In genomic region chr13:48318714-48319457, GRCh38 we compare ENCODE assay signal across 10 cellular contexts. TPM values are rescaled to one million over a fixed set of nuclear protein-coding genes. Genes with fewer than 3 reads are reported as not detected.
DNase-seq lines count a peak whose midpoint lies in the region; ATAC-seq, FAIRE-seq and TF ChIP-seq lines count a peak whose summit lies in the region.
"Had no signal": no experiment of that assay in that cellular context is flagged by ENCODE, and none has a peak within 500 bp of the region (broad histone marks: within the 10 kb centered on the region; RNA-seq: fewer than 3 reads in every experiment).

No MANE protein-coding gene starts in this region.

- no peak overlapping the region for H3K4me2 ChIP-seq in HepG2 (ENCODE audit: low read depth, low read length)
- H3K4me2 ChIP-seq: smooth muscle cell had no signal

- TF ChIP-seq POLR2A in HepG2 (IDR thresholded peaks at IDR 0.05; ENCODE audit: insufficient read depth in 1 of 2, low read depth in 2 of 2, low read length in 2 of 2) = no peak

- TF ChIP-seq CTCF in HepG2 (CRISPR knock-in tag; IDR thresholded peaks at IDR 0.05) = no peak

- no peak for FAIRE-seq in HepG2 (lab: Jason Lieb, UNC)
- no peak for FAIRE-seq in RCC 7860 (lab: Jason Lieb, UNC)

- H3K4me1 ChIP-seq in HepG2 (ENCODE audit: insufficient read depth, low read length) (no peaks in the 10 kb centered on the region), stomach smooth muscle (ENCODE audit: control insufficient read depth, insufficient read depth, low read length) (peaks cover 7% of the 10 kb centered on the region)

- H2AFZ ChIP-seq in HepG2 (ENCODE audit: low read length) = no peak overlapping the region

- peaks cover 0 to 12% (median 0%) of the 10 kb centered on the region in 3 donors for H3K9me3 Mint-ChIP-seq in T-cell
- H3K9me3 Mint-ChIP-seq in activated naive CD8-positive, alpha-beta T cell treated with anti-CD3 and anti-CD28 coated beads, Interleukin-2, amount 10 ng/mL, durations not matched to agents 7 days and 5 days = peaks cover 10% of the 10 kb centered on the region

- H3K9me3 ChIP-seq in HepG2 (ENCODE audit: low read length) (peaks cover 13% of the 10 kb centered on the region), stomach smooth muscle (ENCODE audit: control insufficient read depth in 2 of 2, low read length in 2 of 2) (no peaks in the 10 kb centered on the region)

- peak; percentile 35 to 47 (median 41) for ATAC-seq in T-cell (replicated peaks in 1 of 4)
- ATAC-seq in activated naive CD8-positive, alpha-beta T cell treated with anti-CD3 and anti-CD28 coated beads, Interleukin-2, amount 10 ng/mL, durations not matched to agents 7 days and 5 days (ENCODE audit: low read depth) = peak; percentile 51
- ATAC-seq in HepG2 = no peak

- intact Hi-C loops in HepG2 (cut with micrococcal nuclease; ENCODE audit: unreplicated experiment) = no loop called here

- no TSS peak for BruUV-seq in HepG2 (replicated peaks; lab: Mats Ljungman, UMichigan)

- CTCF ChIA-PET in T-cell (lab: Charles Lee) = no interaction called here
- CTCF ChIA-PET in HepG2 (lab: Yijun Ruan, JAX; ENCODE audit: low intra/inter-chr PET ratio, low total read pairs) = no interaction called here

- H3K27ac Mint-ChIP-seq in T-cell = peak overlapping the region; percentile 57 to 81
- H3K27ac Mint-ChIP-seq in activated naive CD8-positive, alpha-beta T cell treated with anti-CD3 and anti-CD28 coated beads, Interleukin-2, amount 10 ng/mL, durations not matched to agents 7 days and 5 days = peak overlapping the region; percentile 75

- POLR2A ChIA-PET in T-cell (lab: Charles Lee) = interaction anchor here in 1 of 2 donors (1.0 to 1.1 kb wide), 2 partner anchors 13 to 166 kb away, joined by 3 to 4 read pairs; no protein-coding TSS in a partner anchor
- POLR2A ChIA-PET in activated naive CD8-positive, alpha-beta T cell treated with anti-CD3 and anti-CD28 coated beads, Interleukin-2, amount 10 ng/mL, durations not matched to agents 7 days and 5 days (lab: Charles Lee) = interaction anchor here (1.4 kb wide), 1 partner anchor 86 kb away, joined by 3 read pairs; the partner anchor contains the start of gene ITM2B
- POLR2A ChIA-PET in HepG2 (lab: Yijun Ruan, JAX) = no interaction called here

- peaks cover 5 to 7% of the 10 kb centered on the region in 2 experiments; a peak in 3 of 5 replicates for H3K36me3 ChIP-seq in HepG2 (replicated peaks in 1 of 2; ENCODE audit: control insufficient read depth in 1 of 2, insufficient read depth in 2 of 2, low read length in 2 of 2)
- peaks cover 0 to 2% of the 10 kb centered on the region in 2 donors for H3K36me3 ChIP-seq in stomach smooth muscle (ENCODE audit: control insufficient read depth in 2 of 2, insufficient read depth in 2 of 2, low read length in 2 of 2)
- H3K36me3 ChIP-seq: cardiac muscle cell had no signal

- in situ Hi-C loops in HepG2 (cut with HindIII; ENCODE audit: extremely low pct_ligation_motif_present, low pct_unique_long_range_greater_than_20kb) = loop anchor here (25.0 kb wide), 1 partner anchor 443 kb away; no protein-coding TSS in a partner anchor

- peaks cover 7% of the 10 kb centered on the region for H3K79me2 ChIP-seq in HepG2 (ENCODE audit: insufficient read depth, low read length)

- peaks cover 32 to 45% (median 33%) of the 10 kb centered on the region in 3 donors for H3K4me1 Mint-ChIP-seq in T-cell
- peaks cover 21% of the 10 kb centered on the region for H3K4me1 Mint-ChIP-seq in activated naive CD8-positive, alpha-beta T cell treated with anti-CD3 and anti-CD28 coated beads, Interleukin-2, amount 10 ng/mL, durations not matched to agents 7 days and 5 days

- H3K27ac ChIP-seq in HepG2 (ENCODE audit: extremely low read length, insufficient read depth, low read length) = no peak overlapping the region
- H3K27ac ChIP-seq in stomach smooth muscle (ENCODE audit: low read length) = no peak overlapping the region
- H3K27ac ChIP-seq: cardiac muscle cell had no signal

- no peaks in the 10 kb centered on the region for H3K27me3 Mint-ChIP-seq in T-cell
- no peaks in the 10 kb centered on the region for H3K27me3 Mint-ChIP-seq in activated naive CD8-positive, alpha-beta T cell treated with anti-CD3 and anti-CD28 coated beads, Interleukin-2, amount 10 ng/mL, durations not matched to agents 7 days and 5 days

- no peaks in the 10 kb centered on the region for H4K20me1 ChIP-seq in HepG2 (ENCODE audit: insufficient read depth, low read length)

- WGBS in HepG2 (ENCODE audit: low lambda C conversion rate) = 98% methylated on average over 42 of the region's 48 CpGs

- H3K4me3 Mint-ChIP-seq in T-cell = peak overlapping the region; percentile 79 to 90 (median 80)
- peak overlapping the region; percentile 77 for H3K4me3 Mint-ChIP-seq in activated naive CD8-positive, alpha-beta T cell treated with anti-CD3 and anti-CD28 coated beads, Interleukin-2, amount 10 ng/mL, durations not matched to agents 7 days and 5 days

- peaks cover 51% of the 10 kb centered on the region for H3K36me3 Mint-ChIP-seq in T-cell
- H3K36me3 Mint-ChIP-seq in activated naive CD8-positive, alpha-beta T cell treated with anti-CD3 and anti-CD28 coated beads, Interleukin-2, amount 10 ng/mL, durations not matched to agents 7 days and 5 days = peaks cover 71% of the 10 kb centered on the region

- no peak overlapping the region for H3K9ac ChIP-seq in HepG2 (ENCODE audit: insufficient read depth, low read depth, low read length)
- H3K9ac ChIP-seq in stomach smooth muscle (ENCODE audit: low read length in 2 of 2) = no peak overlapping the region

- H3K4me3 ChIP-seq in HepG2 (replicated peaks in 1 of 3; ENCODE audit: insufficient read depth in 1 of 3, low read depth in 2 of 3, low read length in 3 of 3) = no peak overlapping the region
- peak overlapping the region; percentile 25 to 58 for H3K4me3 ChIP-seq in stomach smooth muscle (ENCODE audit: low read length in 2 of 2)
- H3K4me3 ChIP-seq: cardiac muscle cell, smooth muscle cell had no signal

- no peak for TF ChIP-seq RAD21 in HepG2 (CRISPR knock-in tag; IDR thresholded peaks at IDR 0.05)

- peak in 4 of 34 experiments; percentile 9 to 16 (median 14) for DNase-seq in T-cell
- peak; percentile 44 for DNase-seq in activated naive CD8-positive, alpha-beta T cell treated with anti-CD3 and anti-CD28 coated beads, Interleukin-2, amount 10 ng/mL, durations not matched to agents 7 days and 5 days
- no peak for DNase-seq in HepG2 (ENCODE audit: low spot score)
- no peak for DNase-seq in RCC 7860 (ENCODE audit: low spot score)
- DNase-seq in NCI-H2107 treated with DMSO at 0.1 percent for 48 hours (lab: John Stamatoyannopoulos, UW; ENCODE audit: unreplicated experiment) = no peak
- no peak for DNase-seq in NCI-H2196 treated with DMSO at 0.1 percent for 48 hours (lab: John Stamatoyannopoulos, UW; ENCODE audit: unreplicated experiment)
- DNase-seq: NCI-H446 treated with DMSO at 0.1 percent for 48 hours had no signal

- H3K27me3 ChIP-seq in HepG2 (ENCODE audit: control insufficient read depth in 1 of 2, insufficient read depth in 2 of 2, low read length in 2 of 2) (no peaks in the 10 kb centered on the region), stomach smooth muscle (ENCODE audit: control insufficient read depth in 1 of 2, insufficient read depth in 2 of 2, low read length in 2 of 2) (no peaks in the 10 kb centered on the region)
- H3K27me3 ChIP-seq: cardiac muscle cell had no signal

- TF ChIP-seq EP300 in HepG2 (IDR thresholded peaks at IDR 0.05; ENCODE audit: low read depth in 2 of 2, low read length in 2 of 2) (no peak), HepG2 (CRISPR knock-in tag; IDR thresholded peaks at IDR 0.05; ENCODE audit: borderline replicate concordance) (no peak)

TF ChIP-seq in HepG2, 621 proteins besides CTCF, POLR2A, EP300 and RAD21 (continues in another document):
- peak; percentile 67 for TF ChIP-seq AGO2 (optimal IDR thresholded peaks at IDR 0.05; ENCODE audit: low read depth, low read length)

RNA-seq across cellular contexts. Expression of gene RB1, which starts 15.3 kb away (rescaled TPM):
- total RNA-seq in T-cell = 10 to 100 TPM; 17.8 to 26.6 (median 24.0) TPM
- 10 to 100 TPM; 40.6 to 42.4 TPM for total RNA-seq in activated naive CD8-positive, alpha-beta T cell treated with anti-CD3 and anti-CD28 coated beads, Interleukin-2, amount 10 ng/mL, durations not matched to agents 7 days and 5 days
- 23.7 and 35.7 TPM in 2 replicates for total RNA-seq in HepG2 (2016; rRNA removed; fragmentation: Illumina TruSeq; extraction: Trizol)
- 2.6 and 3.1 TPM in 2 replicates for total RNA-seq in HepG2 (2016; cell fraction: cytosol; rRNA removed; fragmentation: Illumina TruSeq; extraction: Trizol; ENCODE audit: low read depth)
- 21.7 and 35.5 TPM in 2 replicates for total RNA-seq in HepG2 (2016; cell fraction: insoluble cytoplasmic fraction; rRNA removed; fragmentation: Illumina TruSeq; extraction: Trizol)
- 11.2 and 11.5 TPM in 2 replicates for total RNA-seq in HepG2 (2016; cell fraction: membrane; rRNA removed; fragmentation: Illumina TruSeq; extraction: Trizol)
- 23.1 and 26.3 TPM in 2 replicates for total RNA-seq in HepG2 (2016; cell fraction: nucleus; rRNA removed; fragmentation: Illumina TruSeq; extraction: Trizol)
- 11.0 and 15.6 TPM in 2 replicates for polyA plus RNA-seq in HepG2 (2011; rRNA removed)
- 6.0 and 9.8 TPM in 2 replicates for polyA plus RNA-seq in HepG2 (2011; cell fraction: cytosol; rRNA removed)
- polyA plus RNA-seq in HepG2 (2011; cell fraction: nucleus; rRNA removed) = 4.1 and 5.4 TPM in 2 replicates
- 15.5 and 15.8 TPM in 2 replicates for polyA plus RNA-seq in HepG2 (2012)
- polyA plus RNA-seq in HepG2 (2016; cell fraction: cytosol; fragmentation: Illumina TruSeq; extraction: Trizol; ENCODE audit: low read depth) = 0.92 and 0.93 TPM in 2 replicates
- 34.7 and 35.7 TPM in 2 replicates for polyA plus RNA-seq in HepG2 (2016; cell fraction: insoluble cytoplasmic fraction; fragmentation: Illumina TruSeq; extraction: Trizol; ENCODE audit: low read depth)
- 4.2 and 4.3 TPM in 2 replicates for polyA plus RNA-seq in HepG2 (2016; cell fraction: membrane; fragmentation: Illumina TruSeq; extraction: Trizol; ENCODE audit: low read depth)
- 17.8 and 23.0 TPM in 2 replicates for polyA plus RNA-seq in HepG2 (2016; cell fraction: nucleus; fragmentation: Illumina TruSeq; extraction: Trizol; ENCODE audit: insufficient read depth, low read depth)
- polyA minus RNA-seq in HepG2 (2011; rRNA and poly(A)+ RNA removed; ENCODE audit: low replicate concordance) = 7.8 and 8.2 TPM in 2 replicates
- 13.0 TPM in 2 replicates for polyA minus RNA-seq in HepG2 (2011; cell fraction: cytosol; rRNA and poly(A)+ RNA removed)
- polyA minus RNA-seq in HepG2 (2011; cell fraction: nucleus; rRNA and poly(A)+ RNA removed) = 32.4 and 33.0 TPM in 2 replicates

Comparison
In these comparisons a context has a peak if more than half of its experiments do, and no peak if none do; other contexts are left out.
1. H3K4me3 ChIP-seq: peak in stomach smooth muscle (2 of 2); none in HepG2 (0 of 3).